26 cellular contexts compared by ENCODE assay signal in the genomic region with DNA sequence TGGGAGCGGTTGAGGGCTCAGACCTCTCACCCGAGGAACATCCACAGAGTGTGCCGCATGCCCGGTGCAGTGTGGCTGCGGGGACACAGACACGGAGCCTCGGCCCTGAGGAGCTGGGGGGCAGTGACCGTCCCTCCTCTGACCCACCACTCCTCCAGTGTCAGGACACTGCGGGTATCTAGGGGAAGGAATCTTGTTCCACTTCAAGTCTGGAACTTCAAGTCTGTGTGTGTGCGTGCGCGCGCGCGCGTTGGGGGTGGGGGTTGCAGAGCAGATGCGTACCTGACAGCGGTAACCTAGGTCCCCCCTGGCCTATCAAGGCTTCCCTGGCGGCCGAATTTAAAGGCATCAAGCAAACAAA. TPM values are rescaled to one million over a fixed set of nuclear protein-coding genes. Genes with fewer than 3 reads are reported as not detected.
DNase-seq lines count a peak whose midpoint lies in the region; ATAC-seq, FAIRE-seq and TF ChIP-seq lines count a peak whose summit lies in the region.
"Had no signal": no experiment of that assay in that cellular context is flagged by ENCODE, and none has a peak within 500 bp of the region (broad histone marks: within the 10 kb centered on the region; RNA-seq: fewer than 3 reads in every experiment).

No MANE protein-coding gene starts in this region.

- no peaks in the 10 kb centered on the region for H4K20me1 ChIP-seq in neural progenitor cell (ENCODE audit: low read depth)

- no peaks in the 10 kb centered on the region for H3K36me3 ChIP-seq in neural progenitor cell
- no peaks in the 10 kb centered on the region for H3K36me3 ChIP-seq in suprapubic skin

- no peaks in the 10 kb centered on the region for H3K9me3 ChIP-seq in neural progenitor cell (ENCODE audit: low read depth)
- H3K9me3 ChIP-seq in suprapubic skin: no peaks in the 10 kb centered on the region

- H3K4me1 ChIP-seq in neural progenitor cell (no peaks in the 10 kb centered on the region), suprapubic skin (no peaks in the 10 kb centered on the region)

- no peak for FAIRE-seq in D721Med (lab: Jason Lieb, UNC)
- FAIRE-seq: GM12892 had no signal

- TF ChIP-seq EP300 in suprapubic skin (IDR thresholded peaks at IDR 0.05): no peak

- TF ChIP-seq CTCF in chondrocyte (IDR thresholded peaks at IDR 0.05) (no peak), neural progenitor cell (IDR thresholded peaks at IDR 0.05) (no peak), suprapubic skin (IDR thresholded peaks at IDR 0.05) (no peak), D721Med (IDR thresholded peaks at IDR 0.05; ENCODE audit: insufficient read depth, missing control alignments) (no peak)

- H3K9me3 Mint-ChIP-seq in activated CD8-positive, alpha-beta memory T cell treated with anti-CD3 and anti-CD28 coated beads, Interleukin-2, amount 10 ng/mL, durations not matched to agents 7 days and 5 days (ENCODE audit: low read depth): no peaks in the 10 kb centered on the region
- H3K9me3 Mint-ChIP-seq in chondrocyte (ENCODE audit: low read depth) (no peaks in the 10 kb centered on the region), neural progenitor cell (no peaks in the 10 kb centered on the region)
- H3K9me3 Mint-ChIP-seq: CD8-positive, alpha-beta memory T cell had no signal

- peaks cover 10% of the 10 kb centered on the region for H3K4me1 Mint-ChIP-seq in activated CD8-positive, alpha-beta memory T cell treated with anti-CD3 and anti-CD28 coated beads, Interleukin-2, amount 10 ng/mL, durations not matched to agents 7 days and 5 days
- H3K4me1 Mint-ChIP-seq in chondrocyte (ENCODE audit: low read depth) (no peaks in the 10 kb centered on the region), neural progenitor cell (peaks cover 14% of the 10 kb centered on the region)
- H3K4me1 Mint-ChIP-seq: B cell; CD8-positive, alpha-beta memory T cell had no signal

- H3K4me3 ChIP-seq in neural progenitor cell: no peak overlapping the region
- H3K4me3 ChIP-seq in suprapubic skin: no peak overlapping the region

- H3K9ac ChIP-seq in neural progenitor cell: no peak overlapping the region

- no peak for ATAC-seq in activated CD8-positive, alpha-beta memory T cell treated with anti-CD3 and anti-CD28 coated beads, Interleukin-2, amount 10 ng/mL, durations not matched to agents 7 days and 5 days

- no peak for TF ChIP-seq POLR2A in suprapubic skin (IDR thresholded peaks at IDR 0.05)

- H3K27me3 ChIP-seq in neural progenitor cell (no peaks in the 10 kb centered on the region), suprapubic skin (no peaks in the 10 kb centered on the region)

- H3K79me2 ChIP-seq in neural progenitor cell (ENCODE audit: low read depth): no peaks in the 10 kb centered on the region

- H3F3A ChIP-seq in neural progenitor cell (ENCODE audit: low read depth): no peaks in the 10 kb centered on the region

- H3K4me3 Mint-ChIP-seq in activated CD8-positive, alpha-beta memory T cell treated with anti-CD3 and anti-CD28 coated beads, Interleukin-2, amount 10 ng/mL, durations not matched to agents 7 days and 5 days: no peak overlapping the region
- no peak overlapping the region for H3K4me3 Mint-ChIP-seq in chondrocyte (ENCODE audit: unreplicated experiment)
- no peak overlapping the region for H3K4me3 Mint-ChIP-seq in neural progenitor cell
- H3K4me3 Mint-ChIP-seq: B cell; CD8-positive, alpha-beta memory T cell had no signal

- no peak overlapping the region for H3K4me2 ChIP-seq in neural progenitor cell

- 98% methylated on average over 7 of the region's 20 CpGs for WGBS in suprapubic skin

- CTCF ChIA-PET in activated CD8-positive, alpha-beta memory T cell treated with anti-CD3 and anti-CD28 coated beads, Interleukin-2, amount 10 ng/mL, durations not matched to agents 7 days and 5 days (lab: Charles Lee): no interaction called here

- H3K36me3 Mint-ChIP-seq in activated CD8-positive, alpha-beta memory T cell treated with anti-CD3 and anti-CD28 coated beads, Interleukin-2, amount 10 ng/mL, durations not matched to agents 7 days and 5 days: no peaks in the 10 kb centered on the region
- H3K36me3 Mint-ChIP-seq in chondrocyte (ENCODE audit: low read depth) (no peaks in the 10 kb centered on the region), neural progenitor cell (no peaks in the 10 kb centered on the region)
- H3K36me3 Mint-ChIP-seq: CD8-positive, alpha-beta memory T cell had no signal

- H2AFZ ChIP-seq in neural progenitor cell (replicated peaks): no peak overlapping the region

- no peak overlapping the region for H3K27ac ChIP-seq in neural progenitor cell
- H3K27ac ChIP-seq in suprapubic skin: no peak overlapping the region
- H3K27ac ChIP-seq: 22Rv1, C4-2B, HL-60 had no signal

- H3K27ac Mint-ChIP-seq in activated CD8-positive, alpha-beta memory T cell treated with anti-CD3 and anti-CD28 coated beads, Interleukin-2, amount 10 ng/mL, durations not matched to agents 7 days and 5 days: no peak overlapping the region
- H3K27ac Mint-ChIP-seq in chondrocyte (ENCODE audit: unreplicated experiment) (no peak overlapping the region), neural progenitor cell (peak overlapping the region; percentile 17)
- H3K27ac Mint-ChIP-seq: B cell had no signal

- H3K27me3 Mint-ChIP-seq in activated CD8-positive, alpha-beta memory T cell treated with anti-CD3 and anti-CD28 coated beads, Interleukin-2, amount 10 ng/mL, durations not matched to agents 7 days and 5 days: no peaks in the 10 kb centered on the region
- H3K27me3 Mint-ChIP-seq in chondrocyte (ENCODE audit: low read depth): no peaks in the 10 kb centered on the region
- peaks cover 7% of the 10 kb centered on the region for H3K27me3 Mint-ChIP-seq in neural progenitor cell (ENCODE audit: insufficient read depth, low read depth)
- H3K27me3 Mint-ChIP-seq: B cell; CD8-positive, alpha-beta memory T cell had no signal

- peak; percentile 34 for DNase-seq in activated CD8-positive, alpha-beta memory T cell treated with anti-CD3 and anti-CD28 coated beads, Interleukin-2, amount 50 U/mL, for 48 hours
- DNase-seq in activated CD8-positive, alpha-beta memory T cell treated with anti-CD3 and anti-CD28 coated beads, Interleukin-2, amount 10 ng/mL, durations not matched to agents 7 days and 5 days: no peak
- DNase-seq in chondrocyte (ENCODE audit: low spot score) (peak; percentile 71), neural progenitor cell (ENCODE audit: low spot score) (no peak), suprapubic skin (ENCODE audit: low spot score in 2 of 2) (peak; percentile 41 to 48), globus pallidus (ENCODE audit: low spot score) (no peak), D721Med (ENCODE audit: insufficient read length, low spot score) (no peak)
- no peak for DNase-seq in activated CD4-positive, alpha-beta T cell treated with anti-CD3 and anti-CD28 coated beads, Interleukin-2, amount 50 U/mL, for 1 hour
- DNase-seq: CD8-positive, alpha-beta memory T cell; DMS153; DND-41; Karpas-422; NCI-H1092; NCI-H1417 treated with DMSO at 0.1 percent for 48 hours; NCI-H1694 treated with DMSO at 0.1 percent for 48 hours; NCI-H2081; NCI-H2227 treated with DMSO at 0.1 percent for 48 hours; NCI-H510A; NCI-H69; SIG-M5 had no signal

RNA-seq across cellular contexts. Expression of a gene that starts 17.3 kb away (rescaled TPM):
- total RNA-seq in activated CD8-positive, alpha-beta memory T cell treated with anti-CD3 and anti-CD28 coated beads, Interleukin-2, amount 10 ng/mL, durations not matched to agents 7 days and 5 days: under 1 TPM in 1 of 2 experiments, not detected in 1; 0.07 TPM
- total RNA-seq in chondrocyte: 0.41 to 0.60 TPM (median 0.53 TPM) in 3 replicates
- total RNA-seq in neural progenitor cell (ENCODE audit: low replicate concordance): 4.5 and 13.7 TPM in 2 replicates
- total RNA-seq in suprapubic skin: 1 to 10 TPM in 1 of 4 donors, under 1 TPM in 3; 0.24 to 1.5 (median 0.36) TPM
- total RNA-seq: B cell; CD8-positive, alpha-beta memory T cell had no signal

RNA-seq across cellular contexts. Expression of a gene that starts 57.9 kb away (rescaled TPM):
- total RNA-seq in activated CD8-positive, alpha-beta memory T cell treated with anti-CD3 and anti-CD28 coated beads, Interleukin-2, amount 10 ng/mL, durations not matched to agents 7 days and 5 days: under 1 TPM; 0.07 to 0.12 TPM
- total RNA-seq in chondrocyte (not detected in 3 replicates), neural progenitor cell (ENCODE audit: low replicate concordance) (not detected in 2 replicates), suprapubic skin (not detected)
- total RNA-seq: B cell; CD8-positive, alpha-beta memory T cell; H4 had no signal

Comparison
In these comparisons a context has a peak if more than half of its experiments do, and no peak if none do; other contexts are left out.
1. DNase-seq: peak in activated CD8-positive, alpha-beta memory T cell treated with anti-CD3 and anti-CD28 coated beads, Interleukin-2, amount 50 U/mL, for 48 hours (single experiment), chondrocyte (single experiment) and suprapubic skin (2 of 2); none in activated CD8-positive, alpha-beta memory T cell treated with anti-CD3 and anti-CD28 coated beads, Interleukin-2, amount 10 ng/mL, durations not matched to agents 7 days and 5 days (single experiment), neural progenitor cell (single experiment), globus pallidus (single experiment), activated CD4-positive, alpha-beta T cell treated with anti-CD3 and anti-CD28 coated beads, Interleukin-2, amount 50 U/mL, for 1 hour (single experiment) and D721Med (single experiment).